Comparison of ENCODE assay signal across 26 cellular contexts in genomic region chr11:133844217-133844616, GRCh38. TPM values are rescaled to one million over a fixed set of nuclear protein-coding genes. Genes with fewer than 3 reads are reported as not detected.
DNase-seq lines count a peak whose midpoint lies in the region; ATAC-seq and TF ChIP-seq lines count a peak whose summit lies in the region.
"Had no signal": no experiment of that assay in that cellular context is flagged by ENCODE, and none has a peak within 500 bp of the region (broad histone marks: within the 10 kb centered on the region; RNA-seq: fewer than 3 reads in every experiment).

No MANE protein-coding gene starts in this region.

- TF ChIP-seq POLR2A in thyroid gland (IDR thresholded peaks at IDR 0.05) (no peak), erythroblast (IDR thresholded peaks at IDR 0.05; ENCODE audit: low read length) (no peak)

- H3K4me1 ChIP-seq in thyroid gland = peaks cover 10 to 16% of the 10 kb centered on the region in 2 donors

- H3K4me3 ChIP-seq in thyroid gland (replicated peaks in 1 of 3) = no peak overlapping the region
- H3K4me3 ChIP-seq: GM12878, SK-N-MC had no signal

- peaks cover 12 to 17% of the 10 kb centered on the region in 2 donors for H3K9me3 Mint-ChIP-seq in stimulated activated naive B cell treated with anti-CD40 and anti-IgM and Interleukin-4, amounts not matched to agents 10 μg/mL and 1 μg/mL and 100 μg/mL, for 72 hours

- H3K27ac ChIP-seq in thyroid gland = no peak overlapping the region
- H3K27ac ChIP-seq: 22Rv1, SK-N-MC had no signal

- no peaks in the 10 kb centered on the region for H3K27me3 ChIP-seq in thyroid gland

- intact Hi-C loops in thyroid gland (cut with DNase I) = no loop called here

- no peaks in the 10 kb centered on the region for H3K9me3 ChIP-seq in thyroid gland

- H3K4me3 Mint-ChIP-seq in stimulated activated naive B cell treated with anti-CD40 and anti-IgM and Interleukin-4, amounts not matched to agents 10 μg/mL and 1 μg/mL and 100 μg/mL, for 72 hours = no peak overlapping the region
- H3K4me3 Mint-ChIP-seq: B cell had no signal

- H3K4me1 Mint-ChIP-seq in stimulated activated naive B cell treated with anti-CD40 and anti-IgM and Interleukin-4, amounts not matched to agents 10 μg/mL and 1 μg/mL and 100 μg/mL, for 72 hours = no peaks in the 10 kb centered on the region
- H3K4me1 Mint-ChIP-seq: B cell had no signal

- H3K36me3 ChIP-seq in thyroid gland = no peaks in the 10 kb centered on the region

- TF ChIP-seq CTCF in GM13976 (IDR thresholded peaks at IDR 0.05; ENCODE audit: borderline replicate concordance, control extremely low read depth, extremely low read depth, insufficient read depth, missing control alignments) = no peak
- TF ChIP-seq CTCF in thyroid gland (IDR thresholded peaks at IDR 0.05) = no peak

- DNase-seq in NCI-H1417 (lab: John Stamatoyannopoulos, UW) (peak in 2 of 3 experiments; percentile 17 to 42), NCI-H1417 treated with DMSO at 0.1 percent for 48 hours (lab: John Stamatoyannopoulos, UW) (no peak), GM13976 (ENCODE audit: low spot score) (peak; percentile 2), ecto neural progenitor cell (ENCODE audit: low spot score) (peak; percentile 22), thyroid gland (peak; percentile 21 to 33), erythroblast (lab: John Stamatoyannopoulos, UW) (no peak)
- DNase-seq in stimulated activated naive B cell treated with anti-CD40 and anti-IgM and Interleukin-4, amounts not matched to agents 10 μg/mL and 1 μg/mL and 100 μg/mL, for 72 hours = no peak
- DNase-seq: DMS53, EL, GDM1, KBM-7, NCI-H1105 treated with DMSO at 0.1 percent for 48 hours, NCI-H1694 treated with DMSO at 0.1 percent for 48 hours, NCI-H2081 treated with DMSO at 0.1 percent for 48 hours, NCI-H446 treated with DMSO at 0.1 percent for 48 hours, NCI-H526, SIG-M5 had no signal

- H3K27me3 Mint-ChIP-seq in stimulated activated naive B cell treated with anti-CD40 and anti-IgM and Interleukin-4, amounts not matched to agents 10 μg/mL and 1 μg/mL and 100 μg/mL, for 72 hours = no peaks in the 10 kb centered on the region
- H3K27me3 Mint-ChIP-seq: B cell had no signal

- no peaks in the 10 kb centered on the region for H3K36me3 Mint-ChIP-seq in stimulated activated naive B cell treated with anti-CD40 and anti-IgM and Interleukin-4, amounts not matched to agents 10 μg/mL and 1 μg/mL and 100 μg/mL, for 72 hours

- in situ Hi-C loops in GM13976 (cut with MboI; ENCODE audit: low sequenced_read_pairs, unreplicated experiment) = no loop called here

- WGBS in thyroid gland, 2 donors = 31 to 34% methylated on average over 6 of the region's 6 CpGs

- no peak for ATAC-seq in stimulated activated naive B cell treated with anti-CD40 and anti-IgM and Interleukin-4, amounts not matched to agents 10 μg/mL and 1 μg/mL and 100 μg/mL, for 72 hours (replicated peaks)
- no peak for ATAC-seq in HG02623 (IDR thresholded peaks at IDR 0.05; ENCODE audit: unreplicated experiment)
- ATAC-seq: GM12878 had no signal

- no peak overlapping the region for H3K27ac Mint-ChIP-seq in stimulated activated naive B cell treated with anti-CD40 and anti-IgM and Interleukin-4, amounts not matched to agents 10 μg/mL and 1 μg/mL and 100 μg/mL, for 72 hours
- H3K27ac Mint-ChIP-seq: B cell had no signal

RNA-seq across cellular contexts. Expression of gene SPATA19, which starts 1.1 kb away (rescaled TPM):
- under 1 TPM in 1 of 4 donors, not detected in 3; 0.94 TPM for total RNA-seq in thyroid gland
- total RNA-seq: B cell; GM12878; H4; LHCN-M2; MCF 10A; T-helper 1 cell treated with Interleukin-12 subunit alpha and Interleukin-12 subunit beta and Interleukin-4 antibody, amounts not matched to agents 30 ng/mL and 1 ng/mL, for 36 hours had no signal

Comparison
In these comparisons a context has a peak if more than half of its experiments do, and no peak if none do; other contexts are left out.
1. DNase-seq: peak in NCI-H1417 (2 of 3), GM13976 (single experiment), ecto neural progenitor cell (single experiment) and thyroid gland (2 of 2); none in NCI-H1417 treated with DMSO at 0.1 percent for 48 hours (single experiment), stimulated activated naive B cell treated with anti-CD40 and anti-IgM and Interleukin-4, amounts not matched to agents 10 μg/mL and 1 μg/mL and 100 μg/mL, for 72 hours (single experiment) and erythroblast (0 of 2).